15 cellular contexts compared by ENCODE assay signal in genomic region chr5:172686539-172687390, GRCh38. TPM values are rescaled to one million over a fixed set of nuclear protein-coding genes. Genes with fewer than 3 reads are reported as not detected.
A peak's percentile ranks its signal among the peaks of the same experiment; 100 is the strongest.
DNase-seq lines count a peak whose midpoint lies in the region; ATAC-seq and TF ChIP-seq lines count a peak whose summit lies in the region.
"Had no signal": no experiment of that assay in that cellular context is flagged by ENCODE, and none has a peak within 500 bp of the region (broad histone marks: within the 10 kb centered on the region; RNA-seq: fewer than 3 reads in every experiment).

No MANE protein-coding gene starts in this region.

- no peaks in the 10 kb centered on the region for H3K79me2 ChIP-seq in smooth muscle cell (ENCODE audit: low read depth)

- no peak for DNase-seq in heart right ventricle
- no peak for DNase-seq in right cardiac atrium
- DNase-seq in endodermal cell: peak; percentile 66
- DNase-seq in psoas muscle: no peak
- DNase-seq in uterus: no peak
- no peak for DNase-seq in smooth muscle cell (lab: John Stamatoyannopoulos, UW; ENCODE audit: unreplicated experiment)
- DNase-seq in SW480 (ENCODE audit: low spot score): no peak
- no peak for DNase-seq in dorsolateral prefrontal cortex
- DNase-seq: CD4-positive, CD25-positive, alpha-beta regulatory T cell; DMS53; HCEC 1CT; NCI-H1436 treated with DMSO at 0.1 percent for 48 hours; NCI-H2081 treated with DMSO at 0.1 percent for 48 hours; NCI-H226; NCI-H69 had no signal

- H3K4me1 ChIP-seq in heart right ventricle (peaks cover 21 to 80% (median 56%) of the 10 kb centered on the region in 9 donors), right cardiac atrium (ENCODE audit: control insufficient read depth, insufficient read depth, low read length) (peaks cover 15% of the 10 kb centered on the region), endodermal cell (ENCODE audit: control insufficient read depth, insufficient read depth, low read length) (no peaks in the 10 kb centered on the region), psoas muscle (peaks cover 12% of the 10 kb centered on the region), uterus (no peaks in the 10 kb centered on the region), smooth muscle cell (ENCODE audit: low read depth) (no peaks in the 10 kb centered on the region)

- peaks cover 4% of the 10 kb centered on the region for H4K20me1 ChIP-seq in smooth muscle cell (ENCODE audit: low read depth)

- H3K4me3 ChIP-seq in heart right ventricle: no peak overlapping the region
- no peak overlapping the region for H3K4me3 ChIP-seq in right cardiac atrium (ENCODE audit: low read length)
- H3K4me3 ChIP-seq in endodermal cell (ENCODE audit: low read length): no peak overlapping the region
- H3K4me3 ChIP-seq in psoas muscle: no peak overlapping the region
- no peak overlapping the region for H3K4me3 ChIP-seq in uterus
- H3K4me3 ChIP-seq in smooth muscle cell: no peak overlapping the region
- H3K4me3 ChIP-seq in dorsolateral prefrontal cortex: no peak overlapping the region

- H3K27ac Mint-ChIP-seq in endodermal cell: no peak overlapping the region
- H3K27ac Mint-ChIP-seq: CD4-positive, CD25-positive, alpha-beta regulatory T cell had no signal

- no peak overlapping the region for H3K4me3 Mint-ChIP-seq in endodermal cell

- no peak overlapping the region for H3K4me2 ChIP-seq in smooth muscle cell

- H3K27me3 ChIP-seq in heart right ventricle (no peaks in the 10 kb centered on the region), right cardiac atrium (ENCODE audit: control insufficient read depth, insufficient read depth) (no peaks in the 10 kb centered on the region), endodermal cell (ENCODE audit: control insufficient read depth, insufficient read depth, low read length, poor library complexity, severe bottlenecking) (peaks cover 37% of the 10 kb centered on the region), psoas muscle (ENCODE audit: insufficient read depth in 3 of 3, low read length in 2 of 3) (peaks cover 0 to 5% (median 0%) of the 10 kb centered on the region in 3 donors), uterus (no peaks in the 10 kb centered on the region), smooth muscle cell (ENCODE audit: low read depth) (peaks cover 7% of the 10 kb centered on the region), dorsolateral prefrontal cortex (peaks cover 0 to 11% (median 0%) of the 10 kb centered on the region in 45 donors)

- TF ChIP-seq POLR2A in uterus (IDR thresholded peaks at IDR 0.05): no peak

- 83 to 84% methylated on average over 37 of the region's 37 CpGs for WGBS in heart right ventricle, 2 donors
- 86% methylated on average over 37 of the region's 37 CpGs for WGBS in right cardiac atrium
- 94% methylated on average over 21 to 37 of the region's 37 CpGs for WGBS in endodermal cell (ENCODE audit: insufficient coverage in 1 of 2, insufficient read length in 1 of 2), 2 experiments
- 79 to 93% (median 82%) methylated on average over 33 to 37 of the region's 37 CpGs for WGBS in psoas muscle, 3 donors
- WGBS in smooth muscle cell (ENCODE audit: low lambda C conversion rate): 94% methylated on average over 30 of the region's 37 CpGs

- H3K9ac ChIP-seq in endodermal cell (ENCODE audit: extremely low read depth, low read length, poor library complexity, severe bottlenecking) (no peak overlapping the region), smooth muscle cell (ENCODE audit: low read depth) (no peak overlapping the region)

- no peaks in the 10 kb centered on the region for H3K36me3 Mint-ChIP-seq in endodermal cell (ENCODE audit: low read depth)
- H3K36me3 Mint-ChIP-seq: CD4-positive, CD25-positive, alpha-beta regulatory T cell had no signal

- no peaks in the 10 kb centered on the region for H3F3A ChIP-seq in smooth muscle cell (ENCODE audit: low read depth)

- H3K4me1 Mint-ChIP-seq in endodermal cell: peaks cover 6% of the 10 kb centered on the region

- H3K27me3 Mint-ChIP-seq in endodermal cell (ENCODE audit: insufficient read depth): peaks cover 37% of the 10 kb centered on the region

- peaks cover 0 to 84% (median 8%) of the 10 kb centered on the region in 9 donors for H3K36me3 ChIP-seq in heart right ventricle
- no peaks in the 10 kb centered on the region for H3K36me3 ChIP-seq in endodermal cell (ENCODE audit: control insufficient read depth, insufficient read depth, low read length)
- peaks cover 0 to 21% of the 10 kb centered on the region in 2 donors for H3K36me3 ChIP-seq in psoas muscle (ENCODE audit: insufficient read depth in 1 of 2, low read depth in 1 of 2)
- no peaks in the 10 kb centered on the region for H3K36me3 ChIP-seq in uterus
- H3K36me3 ChIP-seq in smooth muscle cell (ENCODE audit: low read depth): no peaks in the 10 kb centered on the region

- H3K27ac ChIP-seq in heart right ventricle (peak overlapping the region in 8 of 10 donors; percentile 3 to 92 (median 60)), right cardiac atrium (ENCODE audit: low read length) (no peak overlapping the region), endodermal cell (ENCODE audit: low read depth, low read length) (no peak overlapping the region), psoas muscle (peak overlapping the region; percentile 36), uterus (peak overlapping the region; percentile 38 to 39), smooth muscle cell (ENCODE audit: low read depth) (no peak overlapping the region), dorsolateral prefrontal cortex (no peak overlapping the region)

- ATAC-seq in heart right ventricle (no peak), right cardiac atrium (no peak), psoas muscle (no peak)

- H3K9me3 ChIP-seq in heart right ventricle (no peaks in the 10 kb centered on the region), right cardiac atrium (ENCODE audit: control insufficient read depth, low read length) (no peaks in the 10 kb centered on the region), endodermal cell (ENCODE audit: control insufficient read depth, low read length) (no peaks in the 10 kb centered on the region), psoas muscle (no peaks in the 10 kb centered on the region), uterus (no peaks in the 10 kb centered on the region), smooth muscle cell (replicated peaks; ENCODE audit: low read depth) (no peaks in the 10 kb centered on the region)

- intact Hi-C loops in heart right ventricle (cut with DNase I): loop anchor here in 3 of 10 donors (5.0 to 10.0 kb wide), 3 partner anchors 39 to 132 kb away; no protein-coding TSS in a partner anchor
- intact Hi-C loops in right cardiac atrium (cut with DNase I): loop anchor here in 1 of 4 donors (10.0 kb wide), 1 partner anchor 82 kb away; no protein-coding TSS in a partner anchor
- intact Hi-C loops in psoas muscle (cut with DNase I): no loop called here
- intact Hi-C loops in uterus (cut with DNase I; ENCODE audit: low total_unique reads): no loop called here
- intact Hi-C loops in dorsolateral prefrontal cortex (cut with DNase I): no loop called here

- peaks cover 3% of the 10 kb centered on the region for H3K9me3 Mint-ChIP-seq in endodermal cell
- H3K9me3 Mint-ChIP-seq: CD4-positive, CD25-positive, alpha-beta regulatory T cell had no signal

- H2AFZ ChIP-seq in smooth muscle cell (ENCODE audit: low read depth): no peak overlapping the region

- TF ChIP-seq CTCF in heart right ventricle (IDR thresholded peaks at IDR 0.05): no peak
- peak; percentile 27 for TF ChIP-seq CTCF in endodermal cell (conservative IDR thresholded peaks at IDR 0.05)
- no peak for TF ChIP-seq CTCF in psoas muscle (IDR thresholded peaks at IDR 0.05)
- no peak for TF ChIP-seq CTCF in uterus (IDR thresholded peaks at IDR 0.05)
- TF ChIP-seq CTCF in smooth muscle cell (IDR thresholded peaks at IDR 0.05; ENCODE audit: borderline replicate concordance, insufficient read depth, poor library complexity, severe bottlenecking): no peak
- TF ChIP-seq CTCF in dorsolateral prefrontal cortex (IDR thresholded peaks at IDR 0.05 in 54 of 56, conservative IDR thresholded peaks at IDR 0.05 in 2 of 56; ENCODE audit: low read depth in 1 of 56, partially characterized antibody in 56 of 56): no peak

RNA-seq across cellular contexts. Expression of gene NEURL1B, which starts 45.7 kb away (rescaled TPM):
- total RNA-seq in heart right ventricle (10 to 100 TPM; 14.4 to 45.8 (median 21.6) TPM), right cardiac atrium (10 to 100 TPM; 13.2 to 23.1 (median 18.1) TPM), endodermal cell (1 to 10 TPM; 4.9 to 6.3 TPM), psoas muscle (10 to 100 TPM; 13.7 to 20.4 (median 16.4) TPM), uterus (100 to 1,000 TPM in 1 of 4 donors, 10 to 100 TPM in 3; 51.1 to 136 (median 74.1) TPM), smooth muscle cell (10.0 and 17.7 TPM in 2 replicates), dorsolateral prefrontal cortex (10 to 100 TPM in 115 of 120 experiments, 1 to 10 TPM in 5; 8.3 to 21.9 (median 13.9) TPM)
- polyA plus RNA-seq in heart right ventricle (10 to 100 TPM; 16.7 to 29.1 TPM), right cardiac atrium (16.7 TPM), psoas muscle (1 to 10 TPM; 8.0 to 9.7 (median 8.2) TPM), smooth muscle cell (3.1 and 3.7 TPM in 2 replicates)
- 10.1 TPM for polyA plus RNA-seq in endodermal cell (2013, experiment 1 of 2)
- 11.1 TPM for polyA plus RNA-seq in endodermal cell (2013, experiment 2 of 2)
- polyA plus RNA-seq: CD4-positive, CD25-positive, alpha-beta regulatory T cell had no signal

Comparison
In these comparisons a context has a peak if more than half of its experiments do, and no peak if none do; other contexts are left out.
1. H3K27ac ChIP-seq: peak in heart right ventricle (8 of 10), psoas muscle (single experiment) and uterus (2 of 2); none in right cardiac atrium (single experiment), endodermal cell (single experiment), smooth muscle cell (single experiment) and dorsolateral prefrontal cortex (0 of 59).